In genomic region chr15:43408789-43409188, GRCh38 we compare ENCODE assay signal across 1 cellular context.
TF ChIP-seq lines count a peak whose summit lies in the region.

No MANE protein-coding gene starts in this region.

TF ChIP-seq in HepG2, 621 proteins besides CTCF, POLR2A, EP300 and RAD21:
- TF ChIP-seq POLR2G (IDR thresholded peaks at IDR 0.05; ENCODE audit: low read depth, low read length), result 0 out of 2 replicates have a peak, but pooled peaks have one; percentile 7
- no peak for TF ChIP-seq BCL3 (CRISPR knock-in tag; IDR thresholded peaks at IDR 0.05)
- TF ChIP-seq SATB2 (CRISPR knock-in tag; IDR thresholded peaks at IDR 0.05), result no peak
